In the genomic region with DNA sequence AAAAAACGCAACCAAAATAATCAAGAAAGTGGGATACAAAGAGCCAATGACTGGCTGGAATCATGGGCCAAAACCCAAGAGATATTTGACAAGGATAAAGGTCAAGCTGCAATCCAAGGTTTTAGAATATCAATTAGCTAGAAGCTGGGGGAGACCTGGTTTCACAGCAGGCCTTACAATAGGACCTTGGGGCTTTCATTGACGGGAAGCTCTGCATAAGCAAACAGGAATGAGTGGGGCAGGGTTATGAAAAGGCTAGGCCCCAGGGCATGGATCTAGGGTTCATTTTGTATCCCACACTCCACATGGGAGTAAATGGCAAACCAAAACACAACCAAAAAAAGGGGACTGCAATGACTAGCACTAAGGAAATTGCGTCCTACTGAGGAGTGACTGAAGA, we compare ENCODE assay signal across 22 cellular contexts.
"Had no signal": no experiment of that assay in that cellular context is flagged by ENCODE, and none has a peak within 500 bp of the region (broad histone marks: within the 10 kb centered on the region; RNA-seq: fewer than 3 reads in every experiment).

No MANE protein-coding gene starts in this region.

- H3K4me3 Mint-ChIP-seq: nephron; neural progenitor cell; stimulated activated effector memory CD8-positive, alpha-beta T cell treated with anti-CD3 and anti-CD28 coated beads, Interleukin-12 subunit alpha, Interleukin-12 subunit beta, amount 100 ng/mL, for 72 hours; type B pancreatic cell had no signal

- H3K27me3 Mint-ChIP-seq: type B pancreatic cell had no signal

- H2AFZ ChIP-seq: hepatocyte, neural progenitor cell had no signal

- H3K9ac ChIP-seq: neural progenitor cell had no signal

- H3K4me3 ChIP-seq: dorsolateral prefrontal cortex, gastrocnemius medialis, heart left ventricle, hepatocyte, lower lobe of right lung, neural progenitor cell, prostate gland, right atrium auricular region, stomach, tibial artery had no signal

- H3K9me3 ChIP-seq: gastrocnemius medialis, heart left ventricle, lower lobe of right lung, prostate gland, right atrium auricular region, stomach, tibial artery had no signal

- H3K27me3 ChIP-seq: gastrocnemius medialis, hepatocyte, neural progenitor cell, right atrium auricular region, tibial artery had no signal

- H3K36me3 ChIP-seq: gastrocnemius medialis, heart left ventricle, lower lobe of right lung, neural progenitor cell, prostate gland, right atrium auricular region, stomach, tibial artery had no signal

- H3K36me3 Mint-ChIP-seq: neural progenitor cell; stimulated activated effector memory CD8-positive, alpha-beta T cell treated with anti-CD3 and anti-CD28 coated beads, Interleukin-12 subunit alpha, Interleukin-12 subunit beta, amount 100 ng/mL, for 72 hours; type B pancreatic cell had no signal

- H3K27ac ChIP-seq: dorsolateral prefrontal cortex, epithelial cell of prostate, gastrocnemius medialis, heart left ventricle, hepatocyte, lower lobe of right lung, neural progenitor cell, prostate gland, right atrium auricular region, stomach, tibial artery had no signal

- H3K4me2 ChIP-seq: hepatocyte, neural progenitor cell had no signal

- ATAC-seq: esophagus mucosa; gastrocnemius medialis; heart left ventricle; left ventricle myocardium superior; lower lobe of right lung; sciatic nerve; stimulated activated effector memory CD8-positive, alpha-beta T cell treated with anti-CD3 and anti-CD28 coated beads, Interleukin-12 subunit alpha, Interleukin-12 subunit beta, amount 100 ng/mL, for 72 hours had no signal

- H3K4me1 ChIP-seq: gastrocnemius medialis, heart left ventricle, lower lobe of right lung, prostate gland, right atrium auricular region, stomach, tibial artery had no signal

- H3K27ac Mint-ChIP-seq: neural progenitor cell; stimulated activated effector memory CD8-positive, alpha-beta T cell treated with anti-CD3 and anti-CD28 coated beads, Interleukin-12 subunit alpha, Interleukin-12 subunit beta, amount 100 ng/mL, for 72 hours; type B pancreatic cell had no signal

- DNase-seq: dorsolateral prefrontal cortex; effector CD4-positive, alpha-beta T cell; foreskin fibroblast; gastrocnemius medialis; heart left ventricle; left ventricle myocardium superior; lower lobe of right lung; stimulated activated CD4-positive, alpha-beta T cell treated with anti-CD3 and anti-CD28 coated beads, Interleukin-2, amount 100 ng/mL, for 24 hours; stimulated activated CD4-positive, alpha-beta T cell treated with anti-CD3 and anti-CD28 coated beads, Interleukin-4, amount 100 ng/mL, for 24 hours; stimulated activated naive CD4-positive, alpha-beta T cell treated with Interleukin-2 at 50 U/mL for 16 hours; stomach; tibial artery had no signal

- H3K79me2 ChIP-seq: hepatocyte had no signal

- H3K9me3 Mint-ChIP-seq: nephron; stimulated activated effector memory CD8-positive, alpha-beta T cell treated with anti-CD3 and anti-CD28 coated beads, Interleukin-12 subunit alpha, Interleukin-12 subunit beta, amount 100 ng/mL, for 72 hours; type B pancreatic cell had no signal
